Comparison of ENCODE assay signal across 8 cellular contexts in genomic region chr10:93813507-93814465, GRCh38. TPM values are rescaled to one million over a fixed set of nuclear protein-coding genes. Genes with fewer than 3 reads are reported as not detected.
DNase-seq lines count a peak whose midpoint lies in the region; ATAC-seq and TF ChIP-seq lines count a peak whose summit lies in the region.

No MANE protein-coding gene starts in this region.

- H3K36me3 ChIP-seq in IMR-90 (ENCODE audit: control insufficient read depth, insufficient read depth, low read length) (no peaks in the 10 kb centered on the region), left lung (no peaks in the 10 kb centered on the region)

- TF ChIP-seq CTCF in GM10248 (IDR thresholded peaks at IDR 0.05; ENCODE audit: control extremely low read depth, extremely low read depth, low read depth, missing control alignments): peak; percentile 46
- peak; percentile 42 for TF ChIP-seq CTCF in IMR-90 (conservative IDR thresholded peaks at IDR 0.05; ENCODE audit: low read depth, low read length)
- TF ChIP-seq CTCF in left lung (IDR thresholded peaks at IDR 0.05): peak; percentile 58

- H2BK5ac ChIP-seq in IMR-90 (ENCODE audit: low read depth, low read length, poor library complexity, severe bottlenecking): no peak overlapping the region

- dilution Hi-C loops in IMR-90 (cut with HindIII; ENCODE audit: low sequenced_read_pairs, unreplicated experiment): no loop called here

- peak overlapping the region; percentile 33; the same call in 1 of the 2 replicates for H4K91ac ChIP-seq in IMR-90 (ENCODE audit: insufficient read depth, low read depth, low read length)

- no peaks in the 10 kb centered on the region for H4K20me1 ChIP-seq in IMR-90 (ENCODE audit: insufficient read depth, low read length)

- CTCF ChIA-PET in GM10248 (lab: Yijun Ruan, JAX): interaction anchor here (1.9 to 2.8 kb wide), 3 partner anchors 10 to 259 kb away, joined by 4 to 27 read pairs (median 13); no protein-coding TSS in a partner anchor
- CTCF ChIA-PET in IMR-90 (lab: Yijun Ruan, JAX): no interaction called here

- peak overlapping the region; percentile 17 for H2AFZ ChIP-seq in IMR-90 (replicated peaks; ENCODE audit: low read length, poor library complexity)

- H2BK120ac ChIP-seq in IMR-90 (ENCODE audit: low read depth, low read length): peak overlapping the region; percentile 63; the same call in 1 of the 2 replicates

- no peak for TF ChIP-seq POLR2A in IMR-90 (IDR thresholded peaks at IDR 0.05; ENCODE audit: low read depth, low read length)

- H3K79me1 ChIP-seq in IMR-90 (ENCODE audit: low read depth in 1 of 2, low read length in 2 of 2): no peaks in the 10 kb centered on the region

- H3K4me1 ChIP-seq in IMR-90 (ENCODE audit: control insufficient read depth, insufficient read depth, low read length) (peaks cover 6% of the 10 kb centered on the region), left lung (no peaks in the 10 kb centered on the region)

- no peak overlapping the region for H4K5ac ChIP-seq in IMR-90 (ENCODE audit: low read depth, low read length)

- no peak overlapping the region for H2AK9ac ChIP-seq in IMR-90 (replicated peaks; ENCODE audit: low read depth, low read length, poor library complexity)

- POLR2A ChIA-PET in GM10248 (lab: Yijun Ruan, JAX) (no interaction called here), IMR-90 (lab: Charles Lee; ENCODE audit: unreplicated experiment) (no interaction called here)

- TF ChIP-seq RAD21 in IMR-90 (IDR thresholded peaks at IDR 0.05; ENCODE audit: low read length): no peak; the same call in 1 of the 2 replicates

- DNase-seq in A172 (ENCODE audit: low spot score) (peak; percentile 73), GM10248 (ENCODE audit: extremely low spot score) (peak; percentile 26), IMR-90 (peak; percentile 41), T1000 (lab: John Stamatoyannopoulos, UW) (peak; percentile 20), caudate nucleus (lab: John Stamatoyannopoulos, UW) (peak in 34 of 61 donors; percentile 3 to 49 (median 22)), left lung (peak; percentile 35 to 77)
- peak; percentile 32 for DNase-seq in stimulated activated CD8-positive, alpha-beta memory T cell treated with anti-CD3 and anti-CD28 coated beads, Interleukin-4, amount 100 ng/mL, for 24 hours (ENCODE audit: low read depth)

- H3K27ac ChIP-seq in IMR-90 (ENCODE audit: insufficient read depth, low read length) (no peak overlapping the region), caudate nucleus (ENCODE audit: low read depth, low read length) (no peak overlapping the region), left lung (no peak overlapping the region)

- peak overlapping the region; percentile 35 for H2BK20ac ChIP-seq in IMR-90 (ENCODE audit: low read depth, low read length)

- intact Hi-C loops in IMR-90 (cut with micrococcal nuclease) (no loop called here), left lung (cut with DNase I) (no loop called here)

- no peaks in the 10 kb centered on the region for H3K9me3 ChIP-seq in IMR-90 (ENCODE audit: control insufficient read depth, insufficient read depth, low read length)
- no peaks in the 10 kb centered on the region for H3K9me3 ChIP-seq in left lung

- H3K14ac ChIP-seq in IMR-90 (replicated peaks; ENCODE audit: low read depth, low read length): no peak overlapping the region

- in situ Hi-C loops in IMR-90 (cut with MboI; ENCODE audit: low sequenced_read_pairs): no loop called here

- H3K18ac ChIP-seq in IMR-90 (ENCODE audit: low read depth, low read length): peak overlapping the region; percentile 49; the same call in 1 of the 2 replicates

- no peak overlapping the region for H3K4me3 ChIP-seq in IMR-90 (ENCODE audit: insufficient read depth, low read depth, low read length)
- no peak overlapping the region for H3K4me3 ChIP-seq in left lung

- no peak overlapping the region; a peak in 1 of 4 replicates for H4K8ac ChIP-seq in IMR-90 (ENCODE audit: low read depth in 2 of 2, low read length in 2 of 2)

- no peak overlapping the region; the same call in 1 of the 2 replicates for H3K23ac ChIP-seq in IMR-90 (ENCODE audit: low read depth, low read length)

- no peak overlapping the region for H3K9ac ChIP-seq in IMR-90 (ENCODE audit: low read depth, low read length)

- ATAC-seq in IMR-90 (ENCODE audit: low read depth): peak; percentile 60
- peak; percentile 91 for ATAC-seq in left lung
- no peak for ATAC-seq in HG03571 (IDR thresholded peaks at IDR 0.05; ENCODE audit: unreplicated experiment)

- H2BK15ac ChIP-seq in IMR-90 (ENCODE audit: low read depth, low read length): no peak overlapping the region; the same call in 2 of the 3 replicates

- H3K9me1 ChIP-seq in IMR-90 (ENCODE audit: insufficient read depth, low read length): peaks cover 3% of the 10 kb centered on the region

- BruUV-seq in IMR-90 (replicated peaks; lab: Mats Ljungman, UMichigan): no TSS peak

- H3K4me2 ChIP-seq in IMR-90 (ENCODE audit: low read depth, low read length): peak overlapping the region; percentile 36; the same call in 1 of the 2 replicates

- 0% methylated on average over 1 of the region's 8 CpGs; no CpG with 5 or more reads in 1 of the 2 experiments for WGBS in IMR-90 (ENCODE audit: extremely low coverage in 2 of 2, insufficient read length in 1 of 2), 2 experiments

- peak overlapping the region; percentile 27; the same call in 1 of the 2 replicates for H3K4ac ChIP-seq in IMR-90 (ENCODE audit: low read depth, low read length)

- H3K56ac ChIP-seq in IMR-90 (ENCODE audit: extremely low read depth, insufficient read depth, low read length): no peak overlapping the region

- H2AK5ac ChIP-seq in IMR-90 (ENCODE audit: low read depth, low read length): no peak overlapping the region

- H3K27me3 ChIP-seq in IMR-90 (ENCODE audit: control insufficient read depth, insufficient read depth, low read length) (peaks cover 13% of the 10 kb centered on the region), left lung (peaks cover 0 to 16% of the 10 kb centered on the region in 2 donors)

TF ChIP-seq in IMR-90, 13 proteins besides CTCF, POLR2A, EP300 and RAD21:
- TF ChIP-seq NFE2L2 (IDR thresholded peaks at IDR 0.05; ENCODE audit: low read depth, low read length): no peak
- no peak for TF ChIP-seq ELK1 (IDR thresholded peaks at IDR 0.05; ENCODE audit: borderline replicate concordance, low read depth, low read length)
- peak; percentile 23; the same call in 1 of the 2 replicates for TF ChIP-seq SMC3 (IDR thresholded peaks at IDR 0.05; ENCODE audit: low read depth, low read length)
- TF ChIP-seq CHD1 (IDR thresholded peaks at IDR 0.05; ENCODE audit: low read depth, low read length): no peak
- TF ChIP-seq, protein P1, sequence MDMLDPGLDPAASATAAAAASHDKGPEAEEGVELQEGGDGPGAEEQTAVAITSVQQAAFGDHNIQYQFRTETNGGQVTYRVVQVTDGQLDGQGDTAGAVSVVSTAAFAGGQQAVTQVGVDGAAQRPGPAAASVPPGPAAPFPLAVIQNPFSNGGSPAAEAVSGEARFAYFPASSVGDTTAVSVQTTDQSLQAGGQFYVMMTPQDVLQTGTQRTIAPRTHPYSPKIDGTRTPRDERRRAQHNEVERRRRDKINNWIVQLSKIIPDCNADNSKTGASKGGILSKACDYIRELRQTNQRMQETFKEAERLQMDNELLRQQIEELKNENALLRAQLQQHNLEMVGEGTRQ (IDR thresholded peaks at IDR 0.05; ENCODE audit: low read depth, low read length): peak; percentile 31; the same call in 1 of the 2 replicates

RNA-seq across cellular contexts. Expression of gene LGI1, which starts 56.0 kb away (rescaled TPM):
- total RNA-seq in A172 (2014; rRNA removed; shearing (Covaris generic)): not detected in 2 replicates
- total RNA-seq in IMR-90 (2012; rRNA removed) (not detected in 2 replicates), left lung (not detected)
- not detected in 2 replicates for polyA plus RNA-seq in IMR-90 (2012; rRNA removed)
- polyA plus RNA-seq in IMR-90 (2012; cell fraction: cytosol; rRNA removed): not detected in 2 replicates
- not detected in 2 replicates for polyA plus RNA-seq in IMR-90 (2012; cell fraction: nucleus; rRNA removed; ENCODE audit: low replicate concordance)

Comparison
In these comparisons a context has a peak if more than half of its experiments do, and no peak if none do; other contexts are left out.
1. DNase-seq: peak in every context shown above with its lines; median percentile 73 in A172; 56 in left lung; 41 in IMR-90; 32 in stimulated activated CD8-positive, alpha-beta memory T cell treated with anti-CD3 and anti-CD28 coated beads, Interleukin-4, amount 100 ng/mL, for 24 hours; 26 in GM10248; 22 in caudate nucleus; 20 in T1000.